Comparison of ENCODE assay signal across 1 cellular context in genomic region chr1:243708210-243708609, GRCh38.
TF ChIP-seq lines count a peak whose summit lies in the region.

No MANE protein-coding gene starts in this region.

TF ChIP-seq in WTC11, 78 proteins besides CTCF, POLR2A, EP300 and RAD21 (continued from another document):
- TF ChIP-seq SP1 (CRISPR knock-in tag; conservative IDR thresholded peaks at IDR 0.05) (no peak), CREB1 (CRISPR knock-in tag; IDR thresholded peaks at IDR 0.05) (no peak), MLX (CRISPR knock-in tag; IDR thresholded peaks at IDR 0.05) (no peak), NFYB (CRISPR knock-in tag; conservative IDR thresholded peaks at IDR 0.05; ENCODE audit: low read depth) (no peak), PREB (CRISPR knock-in tag; IDR thresholded peaks at IDR 0.05; ENCODE audit: borderline replicate concordance) (no peak), ATF1 (CRISPR knock-in tag; IDR thresholded peaks at IDR 0.05) (no peak), ZNF138 (CRISPR knock-in tag; conservative IDR thresholded peaks at IDR 0.05) (no peak), AFF4 (CRISPR knock-in tag; IDR thresholded peaks at IDR 0.05; ENCODE audit: borderline replicate concordance) (no peak), MYBL2 (CRISPR knock-in tag; IDR thresholded peaks at IDR 0.05) (no peak)
